In the genomic region with DNA sequence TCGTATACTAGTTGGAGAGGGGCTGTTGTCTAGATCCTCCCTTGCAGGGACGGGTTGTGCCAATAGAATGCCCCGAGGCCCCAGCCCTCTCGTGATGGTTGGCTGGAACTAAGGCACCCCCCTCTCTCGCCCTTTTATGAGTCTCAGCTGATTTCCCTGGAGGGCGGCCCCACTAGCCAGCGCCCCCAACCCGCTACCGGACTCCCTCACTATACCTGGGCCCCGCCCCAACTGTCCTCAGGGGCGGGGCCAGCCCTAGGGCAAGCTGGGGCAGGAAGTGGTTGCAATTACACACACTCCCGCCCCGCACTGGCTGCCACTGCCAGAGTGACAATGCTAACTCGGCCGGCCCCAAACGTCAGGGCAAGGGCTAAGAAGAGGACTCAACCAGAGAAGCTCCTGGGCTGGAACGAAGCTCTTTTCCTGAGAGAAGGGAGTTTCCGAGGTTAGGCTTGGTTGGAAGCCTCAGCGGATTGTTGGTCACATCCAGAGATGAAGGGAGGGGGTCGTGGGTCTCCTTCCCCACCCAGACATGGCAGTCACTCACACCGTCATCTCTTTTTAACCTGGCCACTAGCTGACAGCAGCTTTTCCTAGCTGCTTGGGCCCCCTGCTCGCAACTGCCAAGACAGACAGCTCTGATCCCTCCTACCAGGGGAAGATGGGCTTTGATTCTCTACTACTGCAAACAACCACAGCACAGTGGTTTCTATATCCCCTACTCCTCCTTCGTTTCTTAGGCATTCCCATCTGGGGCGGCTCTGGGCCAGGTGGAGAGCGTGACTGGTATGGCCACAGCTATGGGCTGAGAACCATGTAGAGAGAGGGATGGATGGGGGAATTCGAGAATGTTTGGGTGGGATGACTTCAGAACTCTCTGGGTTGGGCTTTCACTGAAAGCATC, we compare ENCODE assay signal across 8 cellular contexts. TPM values are rescaled to one million over a fixed set of nuclear protein-coding genes. Genes with fewer than 3 reads are reported as not detected.
A peak's percentile ranks its signal among the peaks of the same experiment; 100 is the strongest.
DNase-seq lines count a peak whose midpoint lies in the region; ATAC-seq and TF ChIP-seq lines count a peak whose summit lies in the region.

No MANE protein-coding gene starts in this region.

- TF ChIP-seq EP300 in gastroesophageal sphincter (IDR thresholded peaks at IDR 0.05), result no peak

- no peak for TF ChIP-seq CTCF in spleen (IDR thresholded peaks at IDR 0.05 in 8 of 11, conservative IDR thresholded peaks at IDR 0.05 in 3 of 11)
- TF ChIP-seq CTCF in gastroesophageal sphincter (IDR thresholded peaks at IDR 0.05), result no peak

- peak; percentile 82 for ATAC-seq in GM19395 (IDR thresholded peaks at IDR 0.05; ENCODE audit: unreplicated experiment)
- ATAC-seq in HG03378 (IDR thresholded peaks at IDR 0.05; ENCODE audit: unreplicated experiment), result peak; percentile 79
- ATAC-seq in right cardiac atrium, result peak; percentile 72 to 80
- no peak for ATAC-seq in gastroesophageal sphincter

- DNase-seq in DMS53 treated with DMSO at 0.1 percent for 48 hours (lab: John Stamatoyannopoulos, UW; ENCODE audit: unreplicated experiment) (peak; percentile 60), NT2/D1 (ENCODE audit: low read depth, low spot score) (no peak), right cardiac atrium (peak; percentile 51 to 84 (median 81)), spleen (peak; percentile 95)
- DNase-seq in activated T-cell treated with anti-CD3 and anti-CD28 coated beads, Interleukin-2, amount 50 U/mL, for 24 hours, result peak; percentile 77

- peaks cover 19% of the 10 kb centered on the region for H3K4me1 Mint-ChIP-seq in activated T-cell treated with anti-CD3 and anti-CD28 coated beads, Interleukin-2, amount 50 U/mL, for 24 hours (ENCODE audit: low read depth)

- peak overlapping the region; percentile 90 for H3K27ac Mint-ChIP-seq in activated T-cell treated with anti-CD3 and anti-CD28 coated beads, Interleukin-2, amount 50 U/mL, for 24 hours

- no peaks in the 10 kb centered on the region for H3K9me3 Mint-ChIP-seq in activated T-cell treated with anti-CD3 and anti-CD28 coated beads, Interleukin-2, amount 50 U/mL, for 24 hours

- peaks cover 35% of the 10 kb centered on the region for H3K27me3 ChIP-seq in NT2/D1 (ENCODE audit: insufficient read depth, insufficient read length)
- H3K27me3 ChIP-seq in right cardiac atrium (ENCODE audit: control insufficient read depth, insufficient read depth), result no peaks in the 10 kb centered on the region
- H3K27me3 ChIP-seq in spleen (replicated peaks in 1 of 7), result peaks cover 0 to 4% (median 0%) of the 10 kb centered on the region in 7 donors
- H3K27me3 ChIP-seq in gastroesophageal sphincter, result no peaks in the 10 kb centered on the region

- peaks cover 3% of the 10 kb centered on the region for H3K4me1 ChIP-seq in NT2/D1 (ENCODE audit: insufficient read depth, insufficient read length)
- no peaks in the 10 kb centered on the region for H3K4me1 ChIP-seq in right cardiac atrium (ENCODE audit: control insufficient read depth, insufficient read depth, low read length)
- peaks cover 0 to 32% (median 13%) of the 10 kb centered on the region in 6 donors for H3K4me1 ChIP-seq in spleen
- no peaks in the 10 kb centered on the region for H3K4me1 ChIP-seq in gastroesophageal sphincter

- H3K9me3 ChIP-seq in NT2/D1 (ENCODE audit: insufficient read depth, low read length), result no peaks in the 10 kb centered on the region
- H3K9me3 ChIP-seq in right cardiac atrium (ENCODE audit: control insufficient read depth, low read length), result no peaks in the 10 kb centered on the region
- H3K9me3 ChIP-seq in spleen, result no peaks in the 10 kb centered on the region
- no peaks in the 10 kb centered on the region for H3K9me3 ChIP-seq in gastroesophageal sphincter

- intact Hi-C loops in right cardiac atrium (cut with DNase I), result no loop called here
- intact Hi-C loops in spleen (cut with DNase I; ENCODE audit: low total_unique reads), result no loop called here

- peak overlapping the region; percentile 67 for H3K9ac ChIP-seq in NT2/D1 (ENCODE audit: insufficient read length, low read depth)

- WGBS in right cardiac atrium, result 22% methylated on average over 26 of the region's 26 CpGs
- WGBS in spleen, 5 donors, result 10 to 36% (median 15%) methylated on average over 14 to 26 of the region's 26 CpGs
- WGBS in gastroesophageal sphincter (ENCODE audit: low coverage in 1 of 2), 2 donors, result 45% methylated on average over 4 of the region's 26 CpGs; no CpG with 5 or more reads in 1 of the 2 donors

- no peaks in the 10 kb centered on the region for H3K36me3 Mint-ChIP-seq in activated T-cell treated with anti-CD3 and anti-CD28 coated beads, Interleukin-2, amount 50 U/mL, for 24 hours (ENCODE audit: low read depth)

- TF ChIP-seq POLR2A in spleen (IDR thresholded peaks at IDR 0.05), result no peak
- no peak for TF ChIP-seq POLR2A in gastroesophageal sphincter (IDR thresholded peaks at IDR 0.05)

- H3K36me3 ChIP-seq in NT2/D1 (ENCODE audit: insufficient read depth, insufficient read length, low read length), result no peaks in the 10 kb centered on the region
- no peaks in the 10 kb centered on the region for H3K36me3 ChIP-seq in spleen
- H3K36me3 ChIP-seq in gastroesophageal sphincter, result no peaks in the 10 kb centered on the region

- peak overlapping the region; percentile 70 for H3K4me3 Mint-ChIP-seq in activated T-cell treated with anti-CD3 and anti-CD28 coated beads, Interleukin-2, amount 50 U/mL, for 24 hours

- H3K4me3 ChIP-seq in NT2/D1 (ENCODE audit: insufficient read length, low read depth) (peak overlapping the region; percentile 21), right cardiac atrium (ENCODE audit: low read length) (no peak overlapping the region), spleen (peak overlapping the region in 3 of 8 donors; percentile 3 to 51 (median 20)), gastroesophageal sphincter (no peak overlapping the region)

- peaks cover 8% of the 10 kb centered on the region for H3K27me3 Mint-ChIP-seq in activated T-cell treated with anti-CD3 and anti-CD28 coated beads, Interleukin-2, amount 50 U/mL, for 24 hours

- H3K27ac ChIP-seq in right cardiac atrium (ENCODE audit: low read length) (no peak overlapping the region), spleen (peak overlapping the region; percentile 6 to 89 (median 83)), gastroesophageal sphincter (no peak overlapping the region)

RNA-seq across cellular contexts. Expression of gene BCORL1, which starts 21.0 kb away (rescaled TPM):
- total RNA-seq in right cardiac atrium (10 to 100 TPM; 10.9 to 13.8 (median 11.5) TPM), spleen (10 to 100 TPM in 5 of 7 donors, 1 to 10 TPM in 2; 6.5 to 18.1 (median 16.6) TPM), gastroesophageal sphincter (10 to 100 TPM in 1 of 4 donors, 1 to 10 TPM in 3; 2.8 to 10.4 (median 6.6) TPM)
- polyA plus RNA-seq in right cardiac atrium (5.0 TPM), spleen (1 to 10 TPM in 1 of 3 donors, under 1 TPM in 2; 0.85 to 3.5 (median 0.86) TPM)

RNA-seq across cellular contexts. Expression of gene UTP14A, which starts 55.5 kb away (rescaled TPM):
- 10 to 100 TPM in 1 of 4 donors, 1 to 10 TPM in 3; 8.1 to 11.2 (median 8.5) TPM for total RNA-seq in right cardiac atrium
- 6.2 TPM for polyA plus RNA-seq in right cardiac atrium
- total RNA-seq in spleen, result 10 to 100 TPM; 12.6 to 17.3 (median 14.6) TPM
- 10 to 100 TPM; 11.2 to 14.0 (median 12.3) TPM for polyA plus RNA-seq in spleen
- 10 to 100 TPM; 12.5 to 17.6 (median 15.9) TPM for total RNA-seq in gastroesophageal sphincter

Comparison
In these comparisons a context has a peak if more than half of its experiments do, and no peak if none do; other contexts are left out.
1. H3K27ac ChIP-seq: peak in spleen (8 of 8); none in right cardiac atrium (single experiment) and gastroesophageal sphincter (0 of 4).